8 cellular contexts compared by ENCODE assay signal in the genomic region with DNA sequence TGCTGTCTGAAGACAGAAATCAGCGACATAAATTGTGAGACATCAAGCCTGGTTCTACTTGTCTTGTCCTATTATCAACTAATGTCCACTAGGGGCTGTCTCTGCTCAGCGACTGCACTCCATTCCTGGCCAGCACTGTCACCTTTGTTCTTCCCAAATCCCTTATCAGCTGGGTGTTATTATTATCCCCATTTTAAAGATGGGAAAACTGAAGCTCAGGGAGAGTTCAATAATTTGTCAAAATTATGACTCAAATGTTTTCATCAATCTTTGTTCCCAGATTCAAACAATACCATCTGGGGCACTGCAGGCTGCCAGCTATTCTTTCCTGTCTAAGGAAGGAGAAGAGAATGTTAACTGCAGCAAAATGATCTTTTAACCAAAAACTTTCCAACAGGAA.
DNase-seq lines count a peak whose midpoint lies in the region; ATAC-seq and TF ChIP-seq lines count a peak whose summit lies in the region.
"Had no signal": no experiment of that assay in that cellular context is flagged by ENCODE, and none has a peak within 500 bp of the region (broad histone marks: within the 10 kb centered on the region; RNA-seq: fewer than 3 reads in every experiment).

No MANE protein-coding gene starts in this region.

- H3K14ac ChIP-seq in neuronal stem cell (ENCODE audit: low read length), result no peak overlapping the region

- no peak for ATAC-seq in GM21529 (IDR thresholded peaks at IDR 0.05; ENCODE audit: unreplicated experiment)

- no peak overlapping the region for H2AK5ac ChIP-seq in neuronal stem cell (ENCODE audit: low read depth, low read length)

- H3K27ac ChIP-seq in DOHH2 (ENCODE audit: low read depth, low read length) (no peak overlapping the region), brain microvascular endothelial cell (no peak overlapping the region), neuronal stem cell (replicated peaks; ENCODE audit: low read length) (no peak overlapping the region)

- H3K36me3 ChIP-seq in DOHH2 (ENCODE audit: control insufficient read depth, low read length), result no peaks in the 10 kb centered on the region
- no peaks in the 10 kb centered on the region for H3K36me3 ChIP-seq in brain microvascular endothelial cell (replicated peaks)
- H3K36me3 ChIP-seq in neuronal stem cell (replicated peaks in 1 of 2; ENCODE audit: control insufficient read depth in 2 of 2, insufficient read depth in 2 of 2, low read length in 2 of 2), result no peaks in the 10 kb centered on the region

- TF ChIP-seq CTCF in DOHH2 (IDR thresholded peaks at IDR 0.05; ENCODE audit: low read depth, low read length, poor library complexity, severe bottlenecking), result peak; percentile 45
- peak; percentile 72 for TF ChIP-seq CTCF in brain microvascular endothelial cell (IDR thresholded peaks at IDR 0.05; ENCODE audit: low read depth, low read length, missing control alignments)

- H3K9ac ChIP-seq in neuronal stem cell (ENCODE audit: low read depth, low read length, poor library complexity), result no peak overlapping the region

- no peak overlapping the region for H3K4ac ChIP-seq in neuronal stem cell (ENCODE audit: low read length)

- H2BK120ac ChIP-seq in neuronal stem cell (ENCODE audit: low read depth, low read length), result no peak overlapping the region

- H3K4me1 ChIP-seq in DOHH2 (ENCODE audit: control insufficient read depth, low read length) (no peaks in the 10 kb centered on the region), neuronal stem cell (ENCODE audit: control insufficient read depth in 2 of 2, insufficient read depth in 1 of 2, low read depth in 1 of 2, low read length in 2 of 2) (peaks cover 13 to 34% of the 10 kb centered on the region in 2 donors)

- H3K4me2 ChIP-seq in DOHH2 (ENCODE audit: low read length) (no peak overlapping the region), neuronal stem cell (ENCODE audit: insufficient read depth, low read length, poor library complexity, severe bottlenecking) (no peak overlapping the region)

- H2AFZ ChIP-seq in neuronal stem cell (ENCODE audit: low read length), result peak overlapping the region; percentile 25

- no peaks in the 10 kb centered on the region for H3K9me3 ChIP-seq in DOHH2 (ENCODE audit: control insufficient read depth, insufficient read depth, low read length)
- H3K9me3 ChIP-seq in neuronal stem cell (replicated peaks in 1 of 2; ENCODE audit: control insufficient read depth in 2 of 2, insufficient read depth in 1 of 2, low read depth in 1 of 2, low read length in 2 of 2), result no peaks in the 10 kb centered on the region

- no peaks in the 10 kb centered on the region for H3F3A ChIP-seq in DOHH2 (ENCODE audit: control insufficient read depth, insufficient read depth)

- H3K79me2 ChIP-seq in DOHH2 (ENCODE audit: control insufficient read depth, low read length), result no peaks in the 10 kb centered on the region

- H3K27me3 ChIP-seq in DOHH2 (ENCODE audit: control insufficient read depth, low read length), result peaks cover 14% of the 10 kb centered on the region
- H3K27me3 ChIP-seq in brain microvascular endothelial cell (replicated peaks), result no peaks in the 10 kb centered on the region
- H3K27me3 ChIP-seq in neuronal stem cell (ENCODE audit: control insufficient read depth in 3 of 3, insufficient read depth in 3 of 3, low read depth in 1 of 3, low read length in 3 of 3), result no peaks in the 10 kb centered on the region

- DNase-seq in KBM-7 (peak; percentile 8), brain microvascular endothelial cell (peak; percentile 17), neuronal stem cell (ENCODE audit: low spot score) (no peak), anterior cingulate cortex (lab: John Stamatoyannopoulos, UW) (no peak), kidney glomerular epithelial cell (lab: John Stamatoyannopoulos, UW) (no peak)
- DNase-seq: NCI-H524 treated with DMSO at 0.1 percent for 48 hours had no signal

- H4K91ac ChIP-seq in neuronal stem cell (ENCODE audit: low read depth, low read length, poor library complexity), result no peak overlapping the region

- no peak overlapping the region for H4K8ac ChIP-seq in neuronal stem cell (ENCODE audit: low read depth, low read length)

- H2BK15ac ChIP-seq in neuronal stem cell (ENCODE audit: low read length), result no peak overlapping the region

- H4K20me1 ChIP-seq in DOHH2 (ENCODE audit: control insufficient read depth, insufficient read depth, low read depth, low read length), result no peaks in the 10 kb centered on the region

- no peaks in the 10 kb centered on the region for H3K9me2 ChIP-seq in DOHH2 (replicated peaks; ENCODE audit: control insufficient read depth, low read length)

- H3K23ac ChIP-seq in neuronal stem cell (ENCODE audit: low read depth, low read length, poor library complexity), result no peak overlapping the region

- WGBS in neuronal stem cell (ENCODE audit: extremely low coverage in 2 of 2, insufficient read length in 2 of 2, insufficient replicate concordance in 1 of 2), 2 donors, result no CpG with 5 or more reads among the region's 2 CpGs

- H3K79me1 ChIP-seq in neuronal stem cell (ENCODE audit: low read depth, low read length), result no peaks in the 10 kb centered on the region

- in situ Hi-C loops in KBM-7 (cut with MboI; ENCODE audit: low pct_unique_long_range_greater_than_20kb, low sequenced_read_pairs) (no loop called here), brain microvascular endothelial cell (cut with HindIII; ENCODE audit: low pct_ligation_motif_present, low sequenced_read_pairs) (no loop called here)

- H2BK12ac ChIP-seq in neuronal stem cell (ENCODE audit: low read length), result no peak overlapping the region

- H3K18ac ChIP-seq in neuronal stem cell (ENCODE audit: low read length), result no peak overlapping the region

- H2BK5ac ChIP-seq in neuronal stem cell (ENCODE audit: low read length), result no peak overlapping the region

- H3K4me3 ChIP-seq in DOHH2 (ENCODE audit: low read length) (no peak overlapping the region), brain microvascular endothelial cell (ENCODE audit: low read depth, low read length) (no peak overlapping the region), neuronal stem cell (ENCODE audit: low read length in 2 of 2) (no peak overlapping the region)

Comparison
In these comparisons a context has a peak if more than half of its experiments do, and no peak if none do; other contexts are left out.
1. DNase-seq: peak in KBM-7 (single experiment) and brain microvascular endothelial cell (single experiment); none in neuronal stem cell (single experiment), anterior cingulate cortex (0 of 58) and kidney glomerular epithelial cell (single experiment).